In genomic region chr10:95729323-95730055, GRCh38 we compare ENCODE assay signal across 19 cellular contexts. TPM values are rescaled to one million over a fixed set of nuclear protein-coding genes. Genes with fewer than 3 reads are reported as not detected.
DNase-seq lines count a peak whose midpoint lies in the region; ATAC-seq and TF ChIP-seq lines count a peak whose summit lies in the region.
"Had no signal": no experiment of that assay in that cellular context is flagged by ENCODE, and none has a peak within 500 bp of the region (broad histone marks: within the 10 kb centered on the region; RNA-seq: fewer than 3 reads in every experiment).

No MANE protein-coding gene starts in this region.

- DNase-seq in Right ventricle myocardium inferior (ENCODE audit: missing footprints) (no peak), cardiac septum (ENCODE audit: low spot score) (no peak), heart left ventricle (no peak), NCI-H187 treated with DMSO at 0.1 percent for 48 hours (lab: John Stamatoyannopoulos, UW) (no peak)
- no peak for DNase-seq in activated naive CD4-positive, alpha-beta T cell treated with anti-CD3 and anti-CD28 coated beads, Interleukin-2, amount 10 ng/mL, durations not matched to agents 7 days and 5 days
- DNase-seq in activated CD4-positive, alpha-beta T cell treated with anti-CD3 and anti-CD28 coated beads, Interleukin-2, amount 10 ng/mL, durations not matched to agents 7 days and 5 days = no peak
- DNase-seq: activated effector memory CD4-positive, alpha-beta T cell treated with Interleukin-2 at 50 U/mL for 16 hours; H7; head of caudate nucleus; NCI-H2029 treated with DMSO at 0.1 percent for 48 hours; stimulated activated CD4-positive, alpha-beta T cell treated with anti-CD3 and anti-CD28 coated beads, Interleukin-2, amount 100 ng/mL, for 24 hours; testis; WERI-Rb-1 had no signal

- no peaks in the 10 kb centered on the region for H3K36me3 ChIP-seq in heart left ventricle
- H3K36me3 ChIP-seq: prostate gland, WERI-Rb-1 had no signal

- H3K27me3 Mint-ChIP-seq in nephron (ENCODE audit: low read depth) = no peaks in the 10 kb centered on the region
- H3K27me3 Mint-ChIP-seq in activated naive CD4-positive, alpha-beta T cell treated with anti-CD3 and anti-CD28 coated beads, Interleukin-2, amount 10 ng/mL, durations not matched to agents 7 days and 5 days = peaks cover 26% of the 10 kb centered on the region
- H3K27me3 Mint-ChIP-seq in activated CD4-positive, alpha-beta T cell treated with anti-CD3 and anti-CD28 coated beads, Interleukin-2, amount 10 ng/mL, durations not matched to agents 7 days and 5 days = peaks cover 22% of the 10 kb centered on the region

- peaks cover 0 to 26% (median 9%) of the 10 kb centered on the region in 12 donors for H3K9me3 ChIP-seq in heart left ventricle
- H3K9me3 ChIP-seq: prostate gland, testis had no signal

- peak overlapping the region in 2 of 3 experiments; percentile 57 to 83 for H3K27ac Mint-ChIP-seq in nephron
- no peak overlapping the region for H3K27ac Mint-ChIP-seq in activated naive CD4-positive, alpha-beta T cell treated with anti-CD3 and anti-CD28 coated beads, Interleukin-2, amount 10 ng/mL, durations not matched to agents 7 days and 5 days
- H3K27ac Mint-ChIP-seq in activated CD4-positive, alpha-beta T cell treated with anti-CD3 and anti-CD28 coated beads, Interleukin-2, amount 10 ng/mL, durations not matched to agents 7 days and 5 days = no peak overlapping the region

- peaks cover 0 to 29% (median 0%) of the 10 kb centered on the region in 12 donors for H3K4me1 ChIP-seq in heart left ventricle
- H3K4me1 ChIP-seq: prostate gland had no signal

- CTCF ChIA-PET in activated naive CD4-positive, alpha-beta T cell treated with anti-CD3 and anti-CD28 coated beads, Interleukin-2, amount 10 ng/mL, durations not matched to agents 7 days and 5 days (lab: Charles Lee) = interaction anchor here (0.6 kb wide), 1 partner anchor 113 kb away, joined by 4 read pairs; no protein-coding TSS in a partner anchor
- CTCF ChIA-PET in activated CD4-positive, alpha-beta T cell treated with anti-CD3 and anti-CD28 coated beads, Interleukin-2, amount 10 ng/mL, durations not matched to agents 7 days and 5 days (lab: Charles Lee) = interaction anchor here (1.7 kb wide), 1 partner anchor 36 kb away, joined by 3 read pairs; the partner anchor contains the start of gene TCTN3

- H3K4me3 ChIP-seq in heart left ventricle = no peak overlapping the region
- H3K4me3 ChIP-seq: prostate gland, testis had no signal

- intact Hi-C loops in Right ventricle myocardium inferior (cut with DNase I) (no loop called here), cardiac septum (cut with DNase I) (no loop called here), heart left ventricle (cut with DNase I) (no loop called here)

- ATAC-seq in Right ventricle myocardium inferior (peak; percentile 20), heart left ventricle (peak; percentile 42 to 74 (median 66)), HG03460 (IDR thresholded peaks at IDR 0.05; ENCODE audit: unreplicated experiment) (no peak)

- peaks cover 14% of the 10 kb centered on the region for H3K4me1 Mint-ChIP-seq in nephron
- H3K4me1 Mint-ChIP-seq in activated naive CD4-positive, alpha-beta T cell treated with anti-CD3 and anti-CD28 coated beads, Interleukin-2, amount 10 ng/mL, durations not matched to agents 7 days and 5 days = no peaks in the 10 kb centered on the region
- H3K4me1 Mint-ChIP-seq in activated CD4-positive, alpha-beta T cell treated with anti-CD3 and anti-CD28 coated beads, Interleukin-2, amount 10 ng/mL, durations not matched to agents 7 days and 5 days = no peaks in the 10 kb centered on the region

- no peak for TF ChIP-seq CTCF in heart left ventricle (IDR thresholded peaks at IDR 0.05)
- TF ChIP-seq CTCF in nephron (IDR thresholded peaks at IDR 0.05; ENCODE audit: unreplicated experiment in 3 of 3) = no peak

- no peaks in the 10 kb centered on the region for H3K36me3 Mint-ChIP-seq in nephron (ENCODE audit: low read depth)
- H3K36me3 Mint-ChIP-seq in activated naive CD4-positive, alpha-beta T cell treated with anti-CD3 and anti-CD28 coated beads, Interleukin-2, amount 10 ng/mL, durations not matched to agents 7 days and 5 days = no peaks in the 10 kb centered on the region
- peaks cover 3% of the 10 kb centered on the region for H3K36me3 Mint-ChIP-seq in activated CD4-positive, alpha-beta T cell treated with anti-CD3 and anti-CD28 coated beads, Interleukin-2, amount 10 ng/mL, durations not matched to agents 7 days and 5 days (ENCODE audit: low read depth)

- no peak overlapping the region for H3K4me3 Mint-ChIP-seq in nephron
- no peak overlapping the region for H3K4me3 Mint-ChIP-seq in activated naive CD4-positive, alpha-beta T cell treated with anti-CD3 and anti-CD28 coated beads, Interleukin-2, amount 10 ng/mL, durations not matched to agents 7 days and 5 days
- H3K4me3 Mint-ChIP-seq in activated CD4-positive, alpha-beta T cell treated with anti-CD3 and anti-CD28 coated beads, Interleukin-2, amount 10 ng/mL, durations not matched to agents 7 days and 5 days = no peak overlapping the region

- no peaks in the 10 kb centered on the region for H3K27me3 ChIP-seq in heart left ventricle
- H3K27me3 ChIP-seq: testis had no signal

- no peak for TF ChIP-seq POLR2A in heart left ventricle (IDR thresholded peaks at IDR 0.05)

- 44 to 58% (median 52%) methylated on average over 3 of the region's 3 CpGs for WGBS in heart left ventricle, 4 donors

- POLR2A ChIA-PET in activated CD4-positive, alpha-beta T cell treated with anti-CD3 and anti-CD28 coated beads, Interleukin-2, amount 10 ng/mL, durations not matched to agents 7 days and 5 days (lab: Charles Lee) = no interaction called here

- H3K27ac ChIP-seq in heart left ventricle = peak overlapping the region; percentile 1 to 87 (median 63)
- H3K27ac ChIP-seq: 22Rv1, C4-2B, epithelial cell of prostate, prostate gland, WERI-Rb-1 had no signal

- peaks cover 33% of the 10 kb centered on the region for H3K9me3 Mint-ChIP-seq in nephron
- H3K9me3 Mint-ChIP-seq in activated naive CD4-positive, alpha-beta T cell treated with anti-CD3 and anti-CD28 coated beads, Interleukin-2, amount 10 ng/mL, durations not matched to agents 7 days and 5 days = peaks cover 9% of the 10 kb centered on the region
- H3K9me3 Mint-ChIP-seq in activated CD4-positive, alpha-beta T cell treated with anti-CD3 and anti-CD28 coated beads, Interleukin-2, amount 10 ng/mL, durations not matched to agents 7 days and 5 days = peaks cover 15% of the 10 kb centered on the region

RNA-seq across cellular contexts. Expression of gene ENTPD1, which starts 26.5 kb away (rescaled TPM):
- total RNA-seq in Right ventricle myocardium inferior = 6.3 TPM
- 14.7 TPM for total RNA-seq in cardiac septum
- 10 to 100 TPM in 3 of 9 donors, 1 to 10 TPM in 6; 4.8 to 23.2 (median 8.1) TPM for total RNA-seq in heart left ventricle
- polyA plus RNA-seq in heart left ventricle = 1 to 10 TPM; 3.3 to 4.1 TPM
- under 1 TPM in 1 of 2 experiments, not detected in 1; 0.27 TPM for total RNA-seq in activated CD4-positive, alpha-beta T cell treated with anti-CD3 and anti-CD28 coated beads, Interleukin-2, amount 10 ng/mL, durations not matched to agents 7 days and 5 days

RNA-seq across cellular contexts. Expression of gene TCTN3, which starts 35.8 kb away (rescaled TPM):
- total RNA-seq in Right ventricle myocardium inferior (9.7 TPM), cardiac septum (12.4 TPM), heart left ventricle (10 to 100 TPM in 7 of 9 donors, 1 to 10 TPM in 2; 9.0 to 20.6 (median 12.3) TPM)
- 10 to 100 TPM in 1 of 2 donors, 1 to 10 TPM in 1; 4.5 to 22.7 TPM for polyA plus RNA-seq in heart left ventricle
- 10 to 100 TPM; 14.3 to 15.6 TPM for total RNA-seq in activated CD4-positive, alpha-beta T cell treated with anti-CD3 and anti-CD28 coated beads, Interleukin-2, amount 10 ng/mL, durations not matched to agents 7 days and 5 days

Comparison
In these comparisons a context has a peak if more than half of its experiments do, and no peak if none do; other contexts are left out.
1. H3K27ac Mint-ChIP-seq: peak in nephron (2 of 3); none in activated naive CD4-positive, alpha-beta T cell treated with anti-CD3 and anti-CD28 coated beads, Interleukin-2, amount 10 ng/mL, durations not matched to agents 7 days and 5 days (single experiment) and activated CD4-positive, alpha-beta T cell treated with anti-CD3 and anti-CD28 coated beads, Interleukin-2, amount 10 ng/mL, durations not matched to agents 7 days and 5 days (single experiment).